1 cellular context compared by ENCODE assay signal in the genomic region with DNA sequence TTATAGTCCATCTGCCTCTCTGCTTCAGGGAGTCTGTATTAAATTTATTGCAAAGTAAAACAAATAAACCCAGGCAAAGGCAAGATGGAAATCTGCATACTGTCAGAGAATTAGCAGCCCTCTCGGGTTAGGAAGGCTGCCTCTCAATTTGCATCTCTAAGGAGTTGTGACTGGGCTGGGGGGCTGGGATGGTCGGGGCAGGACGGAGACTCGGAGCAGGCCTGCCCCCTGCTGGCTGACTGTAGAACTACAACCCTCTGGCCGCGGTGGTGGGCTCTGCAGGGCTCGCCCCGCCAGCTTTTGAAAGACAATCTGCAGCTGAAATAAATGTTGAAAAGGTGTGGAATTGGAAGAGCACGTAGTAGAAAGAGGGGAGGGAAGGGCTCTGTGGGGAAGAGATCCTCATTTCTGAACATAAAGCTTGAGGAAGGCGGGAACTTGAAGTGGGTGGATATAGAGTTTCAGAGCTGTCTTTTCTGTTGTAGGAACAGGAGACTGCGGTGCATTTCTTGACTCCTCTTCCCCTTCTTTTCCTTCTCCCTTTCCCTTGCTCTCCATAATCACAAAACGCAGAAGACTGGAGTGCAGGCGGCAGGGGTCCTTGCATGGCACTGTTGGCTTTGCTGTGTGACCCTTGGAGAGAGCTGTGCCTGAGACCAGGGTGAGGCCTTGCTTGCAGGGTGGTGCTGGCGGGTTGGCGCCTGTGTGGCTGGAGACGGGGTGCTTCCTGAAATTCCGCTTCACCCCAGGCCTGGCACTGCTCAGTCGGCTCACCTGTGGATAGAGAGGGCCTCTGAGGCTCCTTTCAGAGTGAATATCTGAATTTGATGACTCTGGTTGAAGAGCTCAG.
TF ChIP-seq lines count a peak whose summit lies in the region.

No MANE protein-coding gene starts in this region.

TF ChIP-seq in K562, 482 proteins besides CTCF, POLR2A, EP300 and RAD21 (continued from another document):
- TF ChIP-seq DEAF1 (CRISPR knock-in tag; IDR thresholded peaks at IDR 0.05), result peak; percentile 67
- TF ChIP-seq NFATC3 (IDR thresholded peaks at IDR 0.05), result peak; percentile 84; the same call in 1 of the 2 replicates
- TF ChIP-seq SNIP1 (IDR thresholded peaks at IDR 0.05; ENCODE audit: low read depth), result peak; percentile 75
- TF ChIP-seq RB1 (IDR thresholded peaks at IDR 0.05; ENCODE audit: low read depth), result 0 out of 2 replicates have a peak, but pooled peaks have one; percentile 49
- TF ChIP-seq ZNF146 (CRISPR knock-in tag; IDR thresholded peaks at IDR 0.05; ENCODE audit: unreplicated experiment), result no peak
- peak; percentile 79 for TF ChIP-seq SMC3 (conservative IDR thresholded peaks at IDR 0.05; ENCODE audit: insufficient read depth, low read depth, low read length)
- peak; percentile 66; the same call in 1 of the 2 replicates for TF ChIP-seq ARID2 (IDR thresholded peaks at IDR 0.05)
- 0 out of 2 replicates have a peak, but pooled peaks have one; percentile 50 for TF ChIP-seq EZH2 (IDR thresholded peaks at IDR 0.05; ENCODE audit: borderline replicate concordance, low read depth, low read length)
- 0 out of 4 replicates have a peak, but pooled peaks of 1 of the 2 experiments have one; percentile 41 for TF ChIP-seq MAZ (CRISPR knock-in tag; conservative IDR thresholded peaks at IDR 0.05 in 1 of 2, IDR thresholded peaks at IDR 0.05 in 1 of 2)
